31 cellular contexts compared by ENCODE assay signal in genomic region chr12:132633398-132633797, GRCh38. TPM values are rescaled to one million over a fixed set of nuclear protein-coding genes. Genes with fewer than 3 reads are reported as not detected.
"Had no signal": no experiment of that assay in that cellular context is flagged by ENCODE, and none has a peak within 500 bp of the region (broad histone marks: within the 10 kb centered on the region; RNA-seq: fewer than 3 reads in every experiment).

No MANE protein-coding gene starts in this region.

- H2AFZ ChIP-seq: neural progenitor cell had no signal

- H3K4me1 Mint-ChIP-seq: activated CD4-positive, alpha-beta T cell treated with anti-CD3 and anti-CD28 coated beads for 36 hours; central memory CD8-positive, alpha-beta T cell; endodermal cell; mesothelial cell of epicardium; stimulated activated naive CD8-positive, alpha-beta T cell treated with anti-CD3 and anti-CD28 coated beads, Interleukin-15, amount 100 ng/mL, for 72 hours had no signal

- H3K27me3 ChIP-seq: esophagus muscularis mucosa, foreskin keratinocyte, heart left ventricle, neural progenitor cell, vagina had no signal

- H3K4me3 ChIP-seq: esophagus muscularis mucosa, heart left ventricle, neural progenitor cell, vagina had no signal

- H3K4me2 ChIP-seq: neural progenitor cell had no signal

- H3K27ac Mint-ChIP-seq: activated CD4-positive, alpha-beta T cell treated with anti-CD3 and anti-CD28 coated beads for 36 hours; activated naive CD4-positive, alpha-beta T cell treated with anti-CD3 and anti-CD28 coated beads, Interleukin-2, amount 50 U/mL, for 72 hours; activated T-cell treated with anti-CD3 and anti-CD28 coated beads, Interleukin-2, amount 50 U/mL, for 72 hours; dendritic cell treated with granulocyte-macrophage colony-stimulating factor and Interleukin-4, amounts not matched to agents 40 ng/mL and 50 ng/mL, for 4 days; endodermal cell; immature natural killer cell; mesothelial cell of epicardium; naive thymus-derived CD4-positive, alpha-beta T cell; neural progenitor cell; stimulated activated naive CD8-positive, alpha-beta T cell treated with anti-CD3 and anti-CD28 coated beads, Interleukin-15, amount 100 ng/mL, for 72 hours; T-helper 2 cell treated with Interferon-gamma antibody and Interleukin-4, amounts not matched to agents 5 μg/mL and 100 μg/mL, for 36 hours; type B pancreatic cell had no signal

- DNase-seq: activated CD4-positive, alpha-beta T cell treated with anti-CD3 and anti-CD28 coated beads for 36 hours; activated CD4-positive, alpha-beta T cell treated with anti-CD3 and anti-CD28 coated beads, Interleukin-2, amount 50 U/mL, for 4 hours; activated CD4-positive, CD25-positive, alpha-beta regulatory T cell; activated naive CD4-positive, alpha-beta T cell; activated T-cell treated with anti-CD3 and anti-CD28 coated beads for 4 hours; activated T-cell treated with anti-CD3 and anti-CD28 coated beads, Interleukin-2, amount 50 U/mL, for 72 hours; foreskin keratinocyte; heart left ventricle; hypothalamus; immature natural killer cell; kidney; left colon; mammary epithelial cell; naive thymus-derived CD4-positive, alpha-beta T cell; occipital lobe; stimulated activated CD4-positive, alpha-beta T cell treated with anti-CD3 and anti-CD28 coated beads, Interleukin-2, amount 100 ng/mL, for 48 hours; stimulated activated naive CD8-positive, alpha-beta T cell treated with anti-CD3 and anti-CD28 coated beads, Interleukin-15, amount 100 ng/mL, for 72 hours; substantia nigra had no signal

- H3K9me3 Mint-ChIP-seq: activated naive CD4-positive, alpha-beta T cell treated with anti-CD3 and anti-CD28 coated beads, Interleukin-2, amount 50 U/mL, for 72 hours; activated T-cell treated with anti-CD3 and anti-CD28 coated beads, Interleukin-2, amount 50 U/mL, for 72 hours; central memory CD8-positive, alpha-beta T cell; dendritic cell treated with granulocyte-macrophage colony-stimulating factor and Interleukin-4, amounts not matched to agents 40 ng/mL and 50 ng/mL, for 4 days; endodermal cell; immature natural killer cell; mesothelial cell of epicardium; neural progenitor cell; stimulated activated naive CD8-positive, alpha-beta T cell treated with anti-CD3 and anti-CD28 coated beads, Interleukin-15, amount 100 ng/mL, for 72 hours; T-helper 2 cell treated with Interferon-gamma antibody and Interleukin-4, amounts not matched to agents 5 μg/mL and 100 μg/mL, for 36 hours; type B pancreatic cell had no signal

- H3K4me3 Mint-ChIP-seq: activated CD4-positive, alpha-beta T cell treated with anti-CD3 and anti-CD28 coated beads for 36 hours; activated T-cell treated with anti-CD3 and anti-CD28 coated beads, Interleukin-2, amount 50 U/mL, for 72 hours; central memory CD8-positive, alpha-beta T cell; dendritic cell treated with granulocyte-macrophage colony-stimulating factor and Interleukin-4, amounts not matched to agents 40 ng/mL and 50 ng/mL, for 4 days; endodermal cell; immature natural killer cell; mesothelial cell of epicardium; naive thymus-derived CD4-positive, alpha-beta T cell; neural progenitor cell; stimulated activated naive CD8-positive, alpha-beta T cell treated with anti-CD3 and anti-CD28 coated beads, Interleukin-15, amount 100 ng/mL, for 72 hours; T-helper 2 cell treated with Interferon-gamma antibody and Interleukin-4, amounts not matched to agents 5 μg/mL and 100 μg/mL, for 36 hours; type B pancreatic cell had no signal

- ATAC-seq: activated CD4-positive, alpha-beta T cell treated with anti-CD3 and anti-CD28 coated beads for 36 hours; activated naive CD4-positive, alpha-beta T cell treated with anti-CD3 and anti-CD28 coated beads, Interleukin-2, amount 50 U/mL, for 72 hours; activated T-cell treated with anti-CD3 and anti-CD28 coated beads, Interleukin-2, amount 50 U/mL, for 72 hours; foreskin keratinocyte; heart left ventricle; left colon; naive thymus-derived CD4-positive, alpha-beta T cell; right cardiac atrium; stimulated activated naive CD8-positive, alpha-beta T cell treated with anti-CD3 and anti-CD28 coated beads, Interleukin-15, amount 100 ng/mL, for 72 hours had no signal

- H3K27me3 Mint-ChIP-seq: activated CD4-positive, alpha-beta T cell treated with anti-CD3 and anti-CD28 coated beads for 36 hours; central memory CD8-positive, alpha-beta T cell; dendritic cell treated with granulocyte-macrophage colony-stimulating factor and Interleukin-4, amounts not matched to agents 40 ng/mL and 50 ng/mL, for 4 days; naive thymus-derived CD4-positive, alpha-beta T cell; stimulated activated naive CD8-positive, alpha-beta T cell treated with anti-CD3 and anti-CD28 coated beads, Interleukin-15, amount 100 ng/mL, for 72 hours; type B pancreatic cell had no signal

- H3K36me3 ChIP-seq: neural progenitor cell had no signal

- H3K9me3 ChIP-seq: esophagus muscularis mucosa, heart left ventricle, vagina had no signal

- H3K4me1 ChIP-seq: esophagus muscularis mucosa, foreskin keratinocyte, heart left ventricle, neural progenitor cell, vagina had no signal

- H3K27ac ChIP-seq: esophagus muscularis mucosa, foreskin keratinocyte, heart left ventricle, neural progenitor cell, vagina had no signal

RNA-seq across cellular contexts. Expression of gene P2RX2, which starts 14.8 kb away (rescaled TPM):
- total RNA-seq: activated CD4-positive, alpha-beta T cell treated with anti-CD3 and anti-CD28 coated beads for 36 hours; activated naive CD4-positive, alpha-beta T cell treated with anti-CD3 and anti-CD28 coated beads, Interleukin-2, amount 50 U/mL, for 72 hours; activated T-cell treated with anti-CD3 and anti-CD28 coated beads, Interleukin-2, amount 50 U/mL, for 72 hours; bronchial epithelial cell; foreskin keratinocyte; heart left ventricle; liver; mammary epithelial cell; occipital lobe; right cardiac atrium; vagina had no signal

RNA-seq across cellular contexts. Expression of gene LRCOL1, which starts 23.0 kb away (rescaled TPM):
- total RNA-seq: activated CD4-positive, alpha-beta T cell treated with anti-CD3 and anti-CD28 coated beads for 36 hours; activated naive CD4-positive, alpha-beta T cell treated with anti-CD3 and anti-CD28 coated beads, Interleukin-2, amount 50 U/mL, for 72 hours; activated T-cell treated with anti-CD3 and anti-CD28 coated beads, Interleukin-2, amount 50 U/mL, for 72 hours; bronchial epithelial cell; endodermal cell; esophagus muscularis mucosa; foreskin keratinocyte; heart left ventricle; left colon; mammary epithelial cell; mesothelial cell of epicardium; naive thymus-derived CD4-positive, alpha-beta T cell; occipital lobe; right cardiac atrium; vagina had no signal
